ENCODE assay signal across 1 cellular context in genomic region chr1:100430368-100430767, GRCh38.
TF ChIP-seq lines count a peak whose summit lies in the region.

No MANE protein-coding gene starts in this region.

TF ChIP-seq in HEK293, 187 proteins besides CTCF, POLR2A, EP300 and RAD21 (continued from another document and continues in another):
- TF ChIP-seq PRDM2 (tag by site-specific recombination; IDR thresholded peaks at IDR 0.05; ENCODE audit: borderline replicate concordance), result no peak
- no peak for TF ChIP-seq ZNF132 (tag by site-specific recombination; IDR thresholded peaks at IDR 0.05; ENCODE audit: borderline replicate concordance)
- no peak for TF ChIP-seq ZNF354C (tag by site-specific recombination; IDR thresholded peaks at IDR 0.05; ENCODE audit: borderline replicate concordance, low read depth)
- 0 out of 2 replicates have a peak, but pooled peaks have one; percentile 35 for TF ChIP-seq GFI1B (tag by site-specific recombination; IDR thresholded peaks at IDR 0.05)
- no peak for TF ChIP-seq ZNF274 (IDR thresholded peaks at IDR 0.05; ENCODE audit: low read length)
- TF ChIP-seq ZNF274 (tag by site-specific recombination; IDR thresholded peaks at IDR 0.05; ENCODE audit: borderline replicate concordance), result no peak
- TF ChIP-seq ZNF48 (tag by site-specific recombination; IDR thresholded peaks at IDR 0.05), result no peak
- no peak for TF ChIP-seq ZBTB21 (tag by site-specific recombination; IDR thresholded peaks at IDR 0.05)
- TF ChIP-seq ZNF585B (tag by site-specific recombination; IDR thresholded peaks at IDR 0.05), result no peak
- peak; percentile 47; the same call in 1 of the 2 replicates for TF ChIP-seq KLF1 (tag by site-specific recombination; IDR thresholded peaks at IDR 0.05)
- TF ChIP-seq ZNF148 (tag by site-specific recombination; IDR thresholded peaks at IDR 0.05; ENCODE audit: borderline replicate concordance), result no peak
- TF ChIP-seq REST (tag by site-specific recombination; IDR thresholded peaks at IDR 0.05), result no peak
- no peak for TF ChIP-seq GLI4 (tag by site-specific recombination; IDR thresholded peaks at IDR 0.05)
- TF ChIP-seq HOXC10 (CRISPR knock-in tag; IDR thresholded peaks at IDR 0.05), result no peak
- no peak for TF ChIP-seq MYNN (tag by site-specific recombination; IDR thresholded peaks at IDR 0.05; ENCODE audit: borderline replicate concordance)
- TF ChIP-seq ZNF391 (tag by site-specific recombination; IDR thresholded peaks at IDR 0.05; ENCODE audit: borderline replicate concordance, low read depth), result no peak
- TF ChIP-seq ZBTB26 (tag by site-specific recombination; optimal IDR thresholded peaks at IDR 0.05), result no peak
- no peak for TF ChIP-seq SETDB1 (IDR thresholded peaks at IDR 0.05; ENCODE audit: insufficient read length, low read length)
- TF ChIP-seq ZNF433 (tag by site-specific recombination; IDR thresholded peaks at IDR 0.05; ENCODE audit: low read depth), result no peak
- TF ChIP-seq ZSCAN18 (tag by site-specific recombination; IDR thresholded peaks at IDR 0.05), result no peak
- TF ChIP-seq ZNF248 (tag by site-specific recombination; IDR thresholded peaks at IDR 0.05), result no peak
- TF ChIP-seq SP7 (tag by site-specific recombination; IDR thresholded peaks at IDR 0.05), result peak; percentile 31
- TF ChIP-seq MZF1 (tag by site-specific recombination; IDR thresholded peaks at IDR 0.05; ENCODE audit: borderline replicate concordance), result no peak; the same call in 1 of the 2 replicates
- TF ChIP-seq ZNF280C (tag by site-specific recombination; IDR thresholded peaks at IDR 0.05), result no peak
- no peak for TF ChIP-seq KLF9 (tag by site-specific recombination; IDR thresholded peaks at IDR 0.05; ENCODE audit: low read depth)
- 0 out of 2 replicates have a peak, but pooled peaks have one; percentile 37 for TF ChIP-seq INSM2 (tag by site-specific recombination; IDR thresholded peaks at IDR 0.05)
- no peak for TF ChIP-seq ZNF560 (tag by site-specific recombination; IDR thresholded peaks at IDR 0.05; ENCODE audit: borderline replicate concordance)
- TF ChIP-seq ZNF404 (tag by site-specific recombination; IDR thresholded peaks at IDR 0.05), result no peak
- no peak for TF ChIP-seq ZNF140 (tag by site-specific recombination; IDR thresholded peaks at IDR 0.05)
- no peak for TF ChIP-seq MEIS1 (CRISPR knock-in tag; IDR thresholded peaks at IDR 0.05; ENCODE audit: borderline replicate concordance)
- TF ChIP-seq ZNF596 (tag by site-specific recombination; IDR thresholded peaks at IDR 0.05), result no peak
- TF ChIP-seq KLF17 (tag by site-specific recombination; IDR thresholded peaks at IDR 0.05), result peak; percentile 88
- TF ChIP-seq ZNF530 (tag by site-specific recombination; IDR thresholded peaks at IDR 0.05; ENCODE audit: low read depth), result no peak
- no peak for TF ChIP-seq ZNF621 (tag by site-specific recombination; IDR thresholded peaks at IDR 0.05)
- TF ChIP-seq SALL2 (tag by site-specific recombination; IDR thresholded peaks at IDR 0.05; ENCODE audit: borderline replicate concordance), result no peak
- no peak for TF ChIP-seq ZNF221 (tag by site-specific recombination; IDR thresholded peaks at IDR 0.05; ENCODE audit: borderline replicate concordance)
- TF ChIP-seq ZNF155 (tag by site-specific recombination; IDR thresholded peaks at IDR 0.05), result no peak
- no peak for TF ChIP-seq ZNF266 (tag by site-specific recombination; IDR thresholded peaks at IDR 0.05; ENCODE audit: low read depth)
- TF ChIP-seq ATF2 (tag by site-specific recombination; IDR thresholded peaks at IDR 0.05; ENCODE audit: low read depth), result no peak
- no peak for TF ChIP-seq ZNF571 (tag by site-specific recombination; IDR thresholded peaks at IDR 0.05)
